Comparison of ENCODE assay signal across 8 cellular contexts in the genomic region with DNA sequence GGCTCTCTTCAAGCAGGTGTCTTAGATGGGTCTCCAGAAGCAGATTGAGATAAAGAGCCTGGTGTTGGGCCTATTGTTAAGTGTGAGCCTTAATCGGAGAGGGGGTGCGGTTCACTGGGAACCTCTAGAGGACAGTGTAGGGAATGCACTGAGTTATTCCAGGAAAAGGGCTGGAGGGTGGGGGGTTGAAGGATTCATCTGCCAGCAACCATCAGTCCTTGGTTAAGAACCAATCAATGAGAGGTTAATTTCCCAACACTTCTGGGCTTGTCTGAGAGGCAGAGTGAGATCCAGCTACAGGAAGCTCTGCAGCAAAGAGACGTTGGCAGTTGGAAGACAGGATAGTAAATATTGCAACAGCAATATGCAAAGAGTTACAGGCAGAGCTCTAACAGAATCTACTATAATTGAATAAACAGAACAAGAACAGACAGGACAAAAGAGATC. TPM values are rescaled to one million over a fixed set of nuclear protein-coding genes. Genes with fewer than 3 reads are reported as not detected.
DNase-seq lines count a peak whose midpoint lies in the region; ATAC-seq and TF ChIP-seq lines count a peak whose summit lies in the region.

No MANE protein-coding gene starts in this region.

- DNase-seq in CD8-positive, alpha-beta T cell, result peak in 6 of 7 experiments; percentile 7 to 59 (median 37)
- peak; percentile 65 for DNase-seq in HEK293T (ENCODE audit: extremely low spot score)
- no peak for DNase-seq in RWPE2 (ENCODE audit: low spot score)
- peak; percentile 25 for DNase-seq in activated naive CD8-positive, alpha-beta T cell treated with anti-CD3 and anti-CD28 coated beads, Interleukin-2, amount 50 U/mL, for 24 hours
- peak; percentile 2 for DNase-seq in hippocampal formation (lab: John Stamatoyannopoulos, UW)
- DNase-seq in stimulated activated CD4-positive, alpha-beta T cell treated with anti-CD3 and anti-CD28 coated beads, TNF-alpha, amount 100 ng/mL, for 24 hours (ENCODE audit: low read depth in 3 of 3), result peak; percentile 6 to 17 (median 14)
- no peak for DNase-seq in NCI-H2171 treated with DMSO at 0.1 percent for 48 hours (lab: John Stamatoyannopoulos, UW)

- ATAC-seq in CD8-positive, alpha-beta T cell, result peak; percentile 74
- ATAC-seq in RWPE2 (ENCODE audit: low read depth) (peak; percentile 94), HG03571 (IDR thresholded peaks at IDR 0.05; ENCODE audit: unreplicated experiment) (no peak)
- ATAC-seq in activated naive CD8-positive, alpha-beta T cell treated with anti-CD3 and anti-CD28 coated beads, Interleukin-2, amount 50 U/mL, for 24 hours, result no peak

- H3K9me3 Mint-ChIP-seq in CD8-positive, alpha-beta T cell, result no peaks in the 10 kb centered on the region
- no peaks in the 10 kb centered on the region for H3K9me3 Mint-ChIP-seq in activated naive CD8-positive, alpha-beta T cell treated with anti-CD3 and anti-CD28 coated beads, Interleukin-2, amount 50 U/mL, for 24 hours

- H3K4me1 Mint-ChIP-seq in CD8-positive, alpha-beta T cell (ENCODE audit: low read depth), result peaks cover 22% of the 10 kb centered on the region
- H3K4me1 Mint-ChIP-seq in activated naive CD8-positive, alpha-beta T cell treated with anti-CD3 and anti-CD28 coated beads, Interleukin-2, amount 50 U/mL, for 24 hours, result peaks cover 2% of the 10 kb centered on the region

- TF ChIP-seq CTCF in CD8-positive, alpha-beta T cell (IDR thresholded peaks at IDR 0.05), result peak; percentile 60
- peak; percentile 93 for TF ChIP-seq CTCF in RWPE2 (IDR thresholded peaks at IDR 0.05; ENCODE audit: poor library complexity, severe bottlenecking)

- peaks cover 8% of the 10 kb centered on the region for H3K4me1 ChIP-seq in CD8-positive, alpha-beta T cell (ENCODE audit: insufficient read depth, low read length)
- peaks cover 19% of the 10 kb centered on the region for H3K4me1 ChIP-seq in RWPE2 (ENCODE audit: insufficient read depth, poor library complexity, severe bottlenecking)

- peaks cover 6% of the 10 kb centered on the region for H3K27me3 Mint-ChIP-seq in CD8-positive, alpha-beta T cell (ENCODE audit: low read depth)
- H3K27me3 Mint-ChIP-seq in activated naive CD8-positive, alpha-beta T cell treated with anti-CD3 and anti-CD28 coated beads, Interleukin-2, amount 50 U/mL, for 24 hours, result peaks cover 9% of the 10 kb centered on the region

- H3K4me3 ChIP-seq in CD8-positive, alpha-beta T cell (ENCODE audit: low read depth, low read length), result no peak overlapping the region
- no peak overlapping the region for H3K4me3 ChIP-seq in RWPE2 (ENCODE audit: severe bottlenecking)

- no peaks in the 10 kb centered on the region for H3K9me3 ChIP-seq in CD8-positive, alpha-beta T cell (ENCODE audit: low read length)
- H3K9me3 ChIP-seq in RWPE2 (ENCODE audit: severe bottlenecking), result no peaks in the 10 kb centered on the region

- H3K27ac ChIP-seq in CD8-positive, alpha-beta T cell (ENCODE audit: low read depth, low read length), result no peak overlapping the region
- H3K27ac ChIP-seq in RWPE2 (ENCODE audit: poor library complexity, severe bottlenecking), result no peak overlapping the region

- no peaks in the 10 kb centered on the region for H3K27me3 ChIP-seq in CD8-positive, alpha-beta T cell (ENCODE audit: insufficient read depth, low read length)
- no peaks in the 10 kb centered on the region for H3K27me3 ChIP-seq in RWPE2 (ENCODE audit: insufficient read depth, poor library complexity, severe bottlenecking)

- no peak overlapping the region for H3K4me3 Mint-ChIP-seq in CD8-positive, alpha-beta T cell
- H3K4me3 Mint-ChIP-seq in activated naive CD8-positive, alpha-beta T cell treated with anti-CD3 and anti-CD28 coated beads, Interleukin-2, amount 50 U/mL, for 24 hours, result no peak overlapping the region

- H3K36me3 ChIP-seq in CD8-positive, alpha-beta T cell (ENCODE audit: insufficient read depth, low read length), result no peaks in the 10 kb centered on the region
- H3K36me3 ChIP-seq in RWPE2 (ENCODE audit: low read depth), result no peaks in the 10 kb centered on the region

- intact Hi-C loops in CD8-positive, alpha-beta T cell (cut with DNase I, micrococcal nuclease), result loop anchor here (1.0 to 5.0 kb wide), 3 partner anchors 57 to 240 kb away; no protein-coding TSS in a partner anchor

- CTCF ChIA-PET in CD8-positive, alpha-beta T cell (lab: Charles Lee), result interaction anchor here (0.8 to 3.9 kb wide), 10 partner anchors 11 to 318 kb away, joined by 3 to 16 read pairs (median 4); a partner anchor contains a TSS
- CTCF ChIA-PET in HEK293T (lab: Yijun Ruan, JAX), result interaction anchor here (0.9 kb wide), 1 partner anchor 234 kb away, joined by 3 read pairs; no protein-coding TSS in a partner anchor

- H3K36me3 Mint-ChIP-seq in CD8-positive, alpha-beta T cell, result no peaks in the 10 kb centered on the region
- peaks cover 2% of the 10 kb centered on the region for H3K36me3 Mint-ChIP-seq in activated naive CD8-positive, alpha-beta T cell treated with anti-CD3 and anti-CD28 coated beads, Interleukin-2, amount 50 U/mL, for 24 hours (ENCODE audit: low read depth)

- POLR2A ChIA-PET in CD8-positive, alpha-beta T cell (lab: Charles Lee), result interaction anchor here (0.7 to 1.0 kb wide), 2 partner anchors 25 to 58 kb away, joined by 3 read pairs; no protein-coding TSS in a partner anchor
- POLR2A ChIA-PET in HEK293T (lab: Yijun Ruan, JAX), result no interaction called here

- no peak overlapping the region for H3K27ac Mint-ChIP-seq in CD8-positive, alpha-beta T cell
- H3K27ac Mint-ChIP-seq in activated naive CD8-positive, alpha-beta T cell treated with anti-CD3 and anti-CD28 coated beads, Interleukin-2, amount 50 U/mL, for 24 hours, result no peak overlapping the region

TF ChIP-seq in HEK293T, 16 proteins besides CTCF, POLR2A, EP300 and RAD21:
- TF ChIP-seq LEF1 (IDR thresholded peaks at IDR 0.05; ENCODE audit: borderline replicate concordance), result no peak
- TF ChIP-seq ELF4 (IDR thresholded peaks at IDR 0.05), result no peak
- no peak for TF ChIP-seq TARDBP (IDR thresholded peaks at IDR 0.05)

RNA-seq across cellular contexts. Expression of a gene that starts 28.7 kb away (rescaled TPM):
- total RNA-seq in CD8-positive, alpha-beta T cell, result not detected

RNA-seq across cellular contexts. Expression of a gene that starts 53.7 kb away (rescaled TPM):
- total RNA-seq in CD8-positive, alpha-beta T cell, result not detected

Comparison
In these comparisons a context has a peak if more than half of its experiments do, and no peak if none do; other contexts are left out.
1. ATAC-seq: peak in CD8-positive, alpha-beta T cell (single experiment) and RWPE2 (single experiment); none in activated naive CD8-positive, alpha-beta T cell treated with anti-CD3 and anti-CD28 coated beads, Interleukin-2, amount 50 U/mL, for 24 hours (single experiment) and HG03571 (single experiment).
2. DNase-seq: peak in CD8-positive, alpha-beta T cell (6 of 7), HEK293T (single experiment), activated naive CD8-positive, alpha-beta T cell treated with anti-CD3 and anti-CD28 coated beads, Interleukin-2, amount 50 U/mL, for 24 hours (single experiment), hippocampal formation (2 of 2) and stimulated activated CD4-positive, alpha-beta T cell treated with anti-CD3 and anti-CD28 coated beads, TNF-alpha, amount 100 ng/mL, for 24 hours (3 of 3); none in RWPE2 (single experiment) and NCI-H2171 treated with DMSO at 0.1 percent for 48 hours (single experiment).